ENCODE assay signal across 1 cellular context in genomic region chr5:36152324-36153298, GRCh38.
TF ChIP-seq lines count a peak whose summit lies in the region.

No MANE protein-coding gene starts in this region.

TF ChIP-seq in SK-N-SH treated with all-trans-retinoic acid at 6 μM for 48 hours, 23 proteins besides CTCF, POLR2A, EP300 and RAD21 (continued from another document):
- TF ChIP-seq PATZ1 (CRISPR knock-in tag; IDR thresholded peaks at IDR 0.05; ENCODE audit: borderline replicate concordance): no peak
- TF ChIP-seq CSRNP3 (CRISPR knock-in tag; IDR thresholded peaks at IDR 0.05): no peak
- TF ChIP-seq ZNF70 (CRISPR knock-in tag; IDR thresholded peaks at IDR 0.05): no peak
- no peak for TF ChIP-seq TSHZ2 (CRISPR knock-in tag; IDR thresholded peaks at IDR 0.05)
- no peak for TF ChIP-seq ISL1 (CRISPR knock-in tag; IDR thresholded peaks at IDR 0.05)
